Comparison of ENCODE assay signal across 23 cellular contexts in genomic region chr17:49518346-49519078, GRCh38. TPM values are rescaled to one million over a fixed set of nuclear protein-coding genes. Genes with fewer than 3 reads are reported as not detected.
DNase-seq lines count a peak whose midpoint lies in the region; ATAC-seq and TF ChIP-seq lines count a peak whose summit lies in the region.
"Had no signal": no experiment of that assay in that cellular context is flagged by ENCODE, and none has a peak within 500 bp of the region (broad histone marks: within the 10 kb centered on the region; RNA-seq: fewer than 3 reads in every experiment).

No MANE protein-coding gene starts in this region.

- H3K79me2 ChIP-seq in osteoblast (ENCODE audit: insufficient read depth, low read length) = no peaks in the 10 kb centered on the region

- H3K27me3 ChIP-seq in H7 (ENCODE audit: control insufficient read depth, insufficient read depth, low read length) = no peaks in the 10 kb centered on the region
- H3K27me3 ChIP-seq in osteoblast (ENCODE audit: insufficient read depth, low read length) = peaks cover 12% of the 10 kb centered on the region
- H3K27me3 ChIP-seq in CD4-positive, alpha-beta T cell (ENCODE audit: control insufficient read depth, insufficient read depth, low read length) = no peaks in the 10 kb centered on the region
- H3K27me3 ChIP-seq: SJSA1 had no signal

- H3K9me3 ChIP-seq in osteoblast (ENCODE audit: low read depth, low read length) = no peaks in the 10 kb centered on the region
- H3K9me3 ChIP-seq in CD4-positive, alpha-beta T cell (ENCODE audit: control insufficient read depth, low read length) = no peaks in the 10 kb centered on the region
- H3K9me3 ChIP-seq: BLaER1 treated with 17β-estradiol and CSF1 and Interleukin-3, amounts not matched to agents 10 nM and 100 nM; SJSA1 had no signal

- no peak overlapping the region for H3K27ac Mint-ChIP-seq in WTC11
- H3K27ac Mint-ChIP-seq in CD4-positive, alpha-beta T cell = no peak overlapping the region

- H3K27ac ChIP-seq in osteoblast (ENCODE audit: low read depth, low read length) = no peak overlapping the region
- H3K27ac ChIP-seq in CD4-positive, alpha-beta T cell (ENCODE audit: low read depth, low read length) = no peak overlapping the region
- H3K27ac ChIP-seq: BLaER1 treated with 17β-estradiol and CSF1 and Interleukin-3, amounts not matched to agents 10 nM and 100 nM; SJSA1 had no signal

- POLR2A ChIA-PET in WTC11 (lab: Charles Lee) = no interaction called here
- POLR2A ChIA-PET in CD4-positive, alpha-beta T cell (lab: Charles Lee) = no interaction called here

- ATAC-seq in WTC11 = no peak
- no peak for ATAC-seq in GM21526 (IDR thresholded peaks at IDR 0.05; ENCODE audit: low FRiP score, unreplicated experiment)
- no peak for ATAC-seq in CD4-positive, alpha-beta T cell (ENCODE audit: poor library complexity)

- no peaks in the 10 kb centered on the region for H3K9me3 Mint-ChIP-seq in WTC11
- no peaks in the 10 kb centered on the region for H3K9me3 Mint-ChIP-seq in CD4-positive, alpha-beta T cell
- H3K9me3 Mint-ChIP-seq: CD8-positive, alpha-beta memory T cell; IgD-negative memory B cell had no signal

- no peaks in the 10 kb centered on the region for H4K20me1 ChIP-seq in osteoblast (ENCODE audit: insufficient read depth, low read length)

- peaks cover 26% of the 10 kb centered on the region for H3K4me1 ChIP-seq in osteoblast (ENCODE audit: insufficient read depth, low read length)

- H3K4me3 ChIP-seq in H7 (ENCODE audit: insufficient read depth, low read depth, low read length) (no peak overlapping the region), osteoblast (ENCODE audit: insufficient read depth, low read length) (no peak overlapping the region)
- H3K4me3 ChIP-seq: BLaER1 treated with 17β-estradiol and CSF1 and Interleukin-3, amounts not matched to agents 10 nM and 100 nM; SJSA1 had no signal

- H3K27me3 Mint-ChIP-seq in WTC11 (ENCODE audit: low read depth) = no peaks in the 10 kb centered on the region; the same call in 1 of the 2 replicates
- no peaks in the 10 kb centered on the region for H3K27me3 Mint-ChIP-seq in CD4-positive, alpha-beta T cell

- no peak overlapping the region for H3K4me2 ChIP-seq in osteoblast (ENCODE audit: insufficient read depth, low read length)
- H3K4me2 ChIP-seq: BLaER1 treated with 17β-estradiol and CSF1 and Interleukin-3, amounts not matched to agents 10 nM and 100 nM had no signal

- no peak overlapping the region for H3K4me3 Mint-ChIP-seq in WTC11
- no peak overlapping the region for H3K4me3 Mint-ChIP-seq in CD4-positive, alpha-beta T cell
- H3K4me3 Mint-ChIP-seq: CD8-positive, alpha-beta memory T cell; IgD-negative memory B cell had no signal

- intact Hi-C loops in CD4-positive, alpha-beta T cell (cut with DNase I, micrococcal nuclease) = no loop called here

- H2AFZ ChIP-seq in osteoblast (ENCODE audit: low read length) = no peak overlapping the region

- H3K36me3 Mint-ChIP-seq in WTC11 = no peaks in the 10 kb centered on the region
- no peaks in the 10 kb centered on the region for H3K36me3 Mint-ChIP-seq in CD4-positive, alpha-beta T cell (ENCODE audit: low read depth)
- H3K36me3 Mint-ChIP-seq: CD8-positive, alpha-beta memory T cell had no signal

- DNase-seq in activated CD8-positive, alpha-beta memory T cell treated with anti-CD3 and anti-CD28 coated beads, Interleukin-2, amount 50 U/mL, for 4 hours = peak; percentile 7
- no peak for DNase-seq in activated CD8-positive, alpha-beta memory T cell treated with anti-CD3 and anti-CD28 coated beads, Interleukin-2, amount 50 U/mL, for 48 hours
- DNase-seq in H7 (peak; percentile 15), WTC11 (ENCODE audit: low spot score) (peak; percentile 3), osteoblast (ENCODE audit: insufficient read length, low spot score, missing footprints) (peak; percentile 18), COLO829 (ENCODE audit: low spot score) (no peak)
- no peak for DNase-seq in CD4-positive, alpha-beta T cell
- DNase-seq: 8988T; CD8-positive, alpha-beta memory T cell; EL; GF-D8; GOT3; Karpas-422; MV-4-11; NCI-H1694 treated with DMSO at 0.1 percent for 48 hours; NCI-H2081 treated with DMSO at 0.1 percent for 48 hours; NCI-H446 treated with DMSO at 0.1 percent for 48 hours; NCI-H526 treated with DMSO at 0.1 percent for 48 hours; OCI-M1 had no signal

- peaks cover 31% of the 10 kb centered on the region for H3K4me1 Mint-ChIP-seq in WTC11
- peaks cover 9% of the 10 kb centered on the region for H3K4me1 Mint-ChIP-seq in CD4-positive, alpha-beta T cell (ENCODE audit: low read depth)

- H3K36me3 ChIP-seq in H7 (replicated peaks; ENCODE audit: control insufficient read depth, insufficient read depth, low read length) (no peaks in the 10 kb centered on the region), osteoblast (ENCODE audit: insufficient read depth, low read length) (no peaks in the 10 kb centered on the region)
- H3K36me3 ChIP-seq: BLaER1 treated with 17β-estradiol and CSF1 and Interleukin-3, amounts not matched to agents 10 nM and 100 nM; SJSA1 had no signal

- CTCF ChIA-PET in WTC11 (lab: Charles Lee) = interaction anchor here (0.8 to 8.0 kb wide), 2 partner anchors 38 to 104 kb away, joined by 4 to 115 read pairs; no protein-coding TSS in a partner anchor
- CTCF ChIA-PET in CD4-positive, alpha-beta T cell (lab: Charles Lee) = no interaction called here

- TF ChIP-seq CTCF in WTC11 (IDR thresholded peaks at IDR 0.05) (no peak), osteoblast (IDR thresholded peaks at IDR 0.05; ENCODE audit: extremely low read depth, low read depth, low read length) (no peak)
- no peak for TF ChIP-seq CTCF in CD4-positive, alpha-beta T cell (IDR thresholded peaks at IDR 0.05)

TF ChIP-seq in WTC11, 78 proteins besides CTCF, POLR2A, EP300 and RAD21:
- TF ChIP-seq E2F4 (CRISPR knock-in tag; IDR thresholded peaks at IDR 0.05; ENCODE audit: borderline replicate concordance, low read depth) (no peak), JAZF1 (CRISPR knock-in tag; IDR thresholded peaks at IDR 0.05) (no peak), GTF2I (CRISPR knock-in tag; conservative IDR thresholded peaks at IDR 0.05) (0 out of 2 replicates have a peak, but pooled peaks have one; percentile 21), TEAD1 (CRISPR knock-in tag; IDR thresholded peaks at IDR 0.05) (no peak)
TF ChIP-seq in WTC11: peak in this region for 1.

RNA-seq across cellular contexts. Expression of gene NGFR, which starts 23.4 kb away (rescaled TPM):
- total RNA-seq in H7 (2014; rRNA removed; shearing (Covaris generic)) = 7.9 and 8.7 TPM in 2 replicates
- total RNA-seq in WTC11 (2021) (11.3 to 12.4 TPM (median 12.1 TPM) in 3 replicates), osteoblast (under 0.01 and 0.29 TPM in 2 replicates)
- total RNA-seq in CD4-positive, alpha-beta T cell = under 1 TPM; 0.11 to 0.22 TPM

RNA-seq across cellular contexts. Expression of gene NXPH3, which starts 57.2 kb away (rescaled TPM):
- 1.7 and 2.4 TPM in 2 replicates for total RNA-seq in H7 (2014; rRNA removed; shearing (Covaris generic))
- total RNA-seq in WTC11 (2021) (2.3 to 3.4 TPM (median 2.4 TPM) in 3 replicates), osteoblast (1.8 and 3.3 TPM in 2 replicates)
- not detected for total RNA-seq in CD4-positive, alpha-beta T cell

Comparison
In these comparisons a context has a peak if more than half of its experiments do, and no peak if none do; other contexts are left out.
1. DNase-seq: peak in activated CD8-positive, alpha-beta memory T cell treated with anti-CD3 and anti-CD28 coated beads, Interleukin-2, amount 50 U/mL, for 4 hours (single experiment), H7 (single experiment), WTC11 (single experiment) and osteoblast (single experiment); none in activated CD8-positive, alpha-beta memory T cell treated with anti-CD3 and anti-CD28 coated beads, Interleukin-2, amount 50 U/mL, for 48 hours (single experiment), CD4-positive, alpha-beta T cell (0 of 10) and COLO829 (single experiment).